Comparison of ENCODE assay signal across 1 cellular context in the genomic region with DNA sequence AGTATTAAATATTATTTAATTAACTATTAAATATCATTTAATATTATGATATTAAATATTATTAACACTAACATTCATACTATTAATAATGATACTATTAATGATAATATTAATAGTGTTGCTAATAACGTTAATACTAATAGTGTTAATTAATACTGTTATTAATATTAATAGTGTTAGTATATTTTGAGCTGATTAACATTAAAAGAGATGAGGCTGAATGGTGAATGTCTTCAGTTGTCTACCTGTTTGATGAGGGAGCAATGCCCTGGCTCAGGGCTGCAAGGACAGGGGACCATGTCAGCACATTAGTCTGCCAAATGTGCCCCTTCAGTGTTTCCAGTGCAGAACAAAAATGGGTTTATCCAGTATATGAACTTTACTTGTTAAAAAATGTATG.
A peak's percentile ranks its signal among the peaks of the same experiment; 100 is the strongest.
TF ChIP-seq lines count a peak whose summit lies in the region.

No MANE protein-coding gene starts in this region.

TF ChIP-seq in K562, 482 proteins besides CTCF, POLR2A, EP300 and RAD21 (continued from another document):
- TF ChIP-seq, protein P1, sequence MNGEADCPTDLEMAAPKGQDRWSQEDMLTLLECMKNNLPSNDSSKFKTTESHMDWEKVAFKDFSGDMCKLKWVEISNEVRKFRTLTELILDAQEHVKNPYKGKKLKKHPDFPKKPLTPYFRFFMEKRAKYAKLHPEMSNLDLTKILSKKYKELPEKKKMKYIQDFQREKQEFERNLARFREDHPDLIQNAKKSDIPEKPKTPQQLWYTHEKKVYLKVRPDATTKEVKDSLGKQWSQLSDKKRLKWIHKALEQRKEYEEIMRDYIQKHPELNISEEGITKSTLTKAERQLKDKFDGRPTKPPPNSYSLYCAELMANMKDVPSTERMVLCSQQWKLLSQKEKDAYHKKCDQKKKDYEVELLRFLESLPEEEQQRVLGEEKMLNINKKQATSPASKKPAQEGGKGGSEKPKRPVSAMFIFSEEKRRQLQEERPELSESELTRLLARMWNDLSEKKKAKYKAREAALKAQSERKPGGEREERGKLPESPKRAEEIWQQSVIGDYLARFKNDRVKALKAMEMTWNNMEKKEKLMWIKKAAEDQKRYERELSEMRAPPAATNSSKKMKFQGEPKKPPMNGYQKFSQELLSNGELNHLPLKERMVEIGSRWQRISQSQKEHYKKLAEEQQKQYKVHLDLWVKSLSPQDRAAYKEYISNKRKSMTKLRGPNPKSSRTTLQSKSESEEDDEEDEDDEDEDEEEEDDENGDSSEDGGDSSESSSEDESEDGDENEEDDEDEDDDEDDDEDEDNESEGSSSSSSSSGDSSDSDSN (IDR thresholded peaks at IDR 0.05; ENCODE audit: borderline replicate concordance in 1 of 2, low read depth in 2 of 2, low read length in 2 of 2) = no peak
- TF ChIP-seq FOXK1 (CRISPR knock-in tag; IDR thresholded peaks at IDR 0.05; ENCODE audit: borderline replicate concordance) = 0 out of 2 replicates have a peak, but pooled peaks have one; percentile 26
- peak; percentile 52; the same call in 1 of the 2 replicates for TF ChIP-seq ZNF224 (CRISPR knock-in tag; IDR thresholded peaks at IDR 0.05)
- TF ChIP-seq ETV6 (IDR thresholded peaks at IDR 0.05; ENCODE audit: borderline replicate concordance in 1 of 2, low read depth in 2 of 2, low read length in 1 of 2) = no peak
- peak; percentile 57; the same call in 1 of the 2 replicates for TF ChIP-seq ETV6 (CRISPR knock-in tag; IDR thresholded peaks at IDR 0.05; ENCODE audit: borderline replicate concordance)
- TF ChIP-seq, protein P2, sequence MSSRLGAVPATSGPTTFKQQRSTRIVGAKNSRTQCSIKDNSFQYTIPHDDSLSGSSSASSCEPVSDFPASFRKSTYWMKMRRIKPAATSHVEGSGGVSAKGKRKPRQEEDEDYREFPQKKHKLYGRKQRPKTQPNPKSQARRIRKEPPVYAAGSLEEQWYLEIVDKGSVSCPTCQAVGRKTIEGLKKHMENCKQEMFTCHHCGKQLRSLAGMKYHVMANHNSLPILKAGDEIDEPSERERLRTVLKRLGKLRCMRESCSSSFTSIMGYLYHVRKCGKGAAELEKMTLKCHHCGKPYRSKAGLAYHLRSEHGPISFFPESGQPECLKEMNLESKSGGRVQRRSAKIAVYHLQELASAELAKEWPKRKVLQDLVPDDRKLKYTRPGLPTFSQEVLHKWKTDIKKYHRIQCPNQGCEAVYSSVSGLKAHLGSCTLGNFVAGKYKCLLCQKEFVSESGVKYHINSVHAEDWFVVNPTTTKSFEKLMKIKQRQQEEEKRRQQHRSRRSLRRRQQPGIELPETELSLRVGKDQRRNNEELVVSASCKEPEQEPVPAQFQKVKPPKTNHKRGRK (tag; IDR thresholded peaks at IDR 0.05) = no peak
